ENCODE assay signal across 1 cellular context in genomic region chr2:127437056-127437455, GRCh38.
TF ChIP-seq lines count a peak whose summit lies in the region.

No MANE protein-coding gene starts in this region.

TF ChIP-seq in HepG2, 621 proteins besides CTCF, POLR2A, EP300 and RAD21 (continued from another document):
- 0 out of 2 replicates have a peak, but pooled peaks have one; percentile 14 for TF ChIP-seq KIAA2018 (CRISPR knock-in tag; IDR thresholded peaks at IDR 0.05; ENCODE audit: borderline replicate concordance)
- TF ChIP-seq, protein P1, sequence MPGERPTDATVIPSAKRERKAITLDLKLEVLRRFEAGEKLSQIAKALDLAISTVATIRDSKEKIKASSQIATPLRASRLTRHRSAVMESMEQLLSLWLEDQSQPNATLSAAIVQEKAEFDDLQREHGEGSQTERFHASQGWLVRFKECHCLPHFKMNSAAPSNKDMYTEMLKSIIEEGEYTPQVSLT (CRISPR knock-in tag; IDR thresholded peaks at IDR 0.05; ENCODE audit: borderline replicate concordance, low read depth) = no peak
- TF ChIP-seq ETV6 (CRISPR knock-in tag; conservative IDR thresholded peaks at IDR 0.05) = no peak
- TF ChIP-seq, protein P2, sequence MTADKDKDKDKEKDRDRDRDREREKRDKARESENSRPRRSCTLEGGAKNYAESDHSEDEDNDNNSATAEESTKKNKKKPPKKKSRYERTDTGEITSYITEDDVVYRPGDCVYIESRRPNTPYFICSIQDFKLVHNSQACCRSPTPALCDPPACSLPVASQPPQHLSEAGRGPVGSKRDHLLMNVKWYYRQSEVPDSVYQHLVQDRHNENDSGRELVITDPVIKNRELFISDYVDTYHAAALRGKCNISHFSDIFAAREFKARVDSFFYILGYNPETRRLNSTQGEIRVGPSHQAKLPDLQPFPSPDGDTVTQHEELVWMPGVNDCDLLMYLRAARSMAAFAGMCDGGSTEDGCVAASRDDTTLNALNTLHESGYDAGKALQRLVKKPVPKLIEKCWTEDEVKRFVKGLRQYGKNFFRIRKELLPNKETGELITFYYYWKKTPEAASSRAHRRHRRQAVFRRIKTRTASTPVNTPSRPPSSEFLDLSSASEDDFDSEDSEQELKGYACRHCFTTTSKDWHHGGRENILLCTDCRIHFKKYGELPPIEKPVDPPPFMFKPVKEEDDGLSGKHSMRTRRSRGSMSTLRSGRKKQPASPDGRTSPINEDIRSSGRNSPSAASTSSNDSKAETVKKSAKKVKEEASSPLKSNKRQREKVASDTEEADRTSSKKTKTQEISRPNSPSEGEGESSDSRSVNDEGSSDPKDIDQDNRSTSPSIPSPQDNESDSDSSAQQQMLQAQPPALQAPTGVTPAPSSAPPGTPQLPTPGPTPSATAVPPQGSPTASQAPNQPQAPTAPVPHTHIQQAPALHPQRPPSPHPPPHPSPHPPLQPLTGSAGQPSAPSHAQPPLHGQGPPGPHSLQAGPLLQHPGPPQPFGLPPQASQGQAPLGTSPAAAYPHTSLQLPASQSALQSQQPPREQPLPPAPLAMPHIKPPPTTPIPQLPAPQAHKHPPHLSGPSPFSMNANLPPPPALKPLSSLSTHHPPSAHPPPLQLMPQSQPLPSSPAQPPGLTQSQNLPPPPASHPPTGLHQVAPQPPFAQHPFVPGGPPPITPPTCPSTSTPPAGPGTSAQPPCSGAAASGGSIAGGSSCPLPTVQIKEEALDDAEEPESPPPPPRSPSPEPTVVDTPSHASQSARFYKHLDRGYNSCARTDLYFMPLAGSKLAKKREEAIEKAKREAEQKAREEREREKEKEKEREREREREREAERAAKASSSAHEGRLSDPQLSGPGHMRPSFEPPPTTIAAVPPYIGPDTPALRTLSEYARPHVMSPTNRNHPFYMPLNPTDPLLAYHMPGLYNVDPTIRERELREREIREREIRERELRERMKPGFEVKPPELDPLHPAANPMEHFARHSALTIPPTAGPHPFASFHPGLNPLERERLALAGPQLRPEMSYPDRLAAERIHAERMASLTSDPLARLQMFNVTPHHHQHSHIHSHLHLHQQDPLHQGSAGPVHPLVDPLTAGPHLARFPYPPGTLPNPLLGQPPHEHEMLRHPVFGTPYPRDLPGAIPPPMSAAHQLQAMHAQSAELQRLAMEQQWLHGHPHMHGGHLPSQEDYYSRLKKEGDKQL (CRISPR knock-in tag; IDR thresholded peaks at IDR 0.05; ENCODE audit: low read depth) = no peak
- TF ChIP-seq SRSF9 (IDR thresholded peaks at IDR 0.05; ENCODE audit: borderline replicate concordance, insufficient read depth, low read depth, low read length, poor library complexity, severe bottlenecking) = no peak
- no peak for TF ChIP-seq MED1 (CRISPR knock-in tag; IDR thresholded peaks at IDR 0.05)
- TF ChIP-seq AHR (CRISPR knock-in tag; IDR thresholded peaks at IDR 0.05) = no peak
- TF ChIP-seq HMGA1 (CRISPR knock-in tag; conservative IDR thresholded peaks at IDR 0.05) = no peak
- TF ChIP-seq ZNF777 (CRISPR knock-in tag; IDR thresholded peaks at IDR 0.05) = no peak
- no peak for TF ChIP-seq ZNF230 (CRISPR knock-in tag; IDR thresholded peaks at IDR 0.05)
- no peak for TF ChIP-seq RXRB (CRISPR knock-in tag; IDR thresholded peaks at IDR 0.05; ENCODE audit: borderline replicate concordance)
- no peak for TF ChIP-seq ZNF773 (CRISPR knock-in tag; IDR thresholded peaks at IDR 0.05; ENCODE audit: borderline replicate concordance)
- peak; percentile 17; the same call in 1 of the 2 replicates for TF ChIP-seq CAMTA2 (CRISPR knock-in tag; IDR thresholded peaks at IDR 0.05; ENCODE audit: borderline replicate concordance)
- no peak for TF ChIP-seq NFE2L2 (IDR thresholded peaks at IDR 0.05; ENCODE audit: low read length)
- no peak for TF ChIP-seq MATR3 (CRISPR knock-in tag; IDR thresholded peaks at IDR 0.05)
- TF ChIP-seq, protein P3, sequence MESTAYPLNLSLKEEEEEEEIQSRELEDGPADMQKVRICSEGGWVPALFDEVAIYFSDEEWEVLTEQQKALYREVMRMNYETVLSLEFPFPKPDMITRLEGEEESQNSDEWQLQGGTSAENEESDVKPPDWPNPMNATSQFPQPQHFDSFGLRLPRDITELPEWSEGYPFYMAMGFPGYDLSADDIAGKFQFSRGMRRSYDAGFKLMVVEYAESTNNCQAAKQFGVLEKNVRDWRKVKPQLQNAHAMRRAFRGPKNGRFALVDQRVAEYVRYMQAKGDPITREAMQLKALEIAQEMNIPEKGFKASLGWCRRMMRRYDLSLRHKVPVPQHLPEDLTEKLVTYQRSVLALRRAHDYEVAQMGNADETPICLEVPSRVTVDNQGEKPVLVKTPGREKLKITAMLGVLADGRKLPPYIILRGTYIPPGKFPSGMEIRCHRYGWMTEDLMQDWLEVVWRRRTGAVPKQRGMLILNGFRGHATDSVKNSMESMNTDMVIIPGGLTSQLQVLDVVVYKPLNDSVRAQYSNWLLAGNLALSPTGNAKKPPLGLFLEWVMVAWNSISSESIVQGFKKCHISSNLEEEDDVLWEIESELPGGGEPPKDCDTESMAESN (CRISPR knock-in tag; conservative IDR thresholded peaks at IDR 0.05) = no peak
TF ChIP-seq in HepG2: peak in this region for 15.
